1 cellular context compared by ENCODE assay signal in genomic region chr1:41894101-41894620, GRCh38.
TF ChIP-seq lines count a peak whose summit lies in the region.

No MANE protein-coding gene starts in this region.

TF ChIP-seq in K562, 482 proteins besides CTCF, POLR2A, EP300 and RAD21 (continued from another document):
- TF ChIP-seq, protein P1, sequence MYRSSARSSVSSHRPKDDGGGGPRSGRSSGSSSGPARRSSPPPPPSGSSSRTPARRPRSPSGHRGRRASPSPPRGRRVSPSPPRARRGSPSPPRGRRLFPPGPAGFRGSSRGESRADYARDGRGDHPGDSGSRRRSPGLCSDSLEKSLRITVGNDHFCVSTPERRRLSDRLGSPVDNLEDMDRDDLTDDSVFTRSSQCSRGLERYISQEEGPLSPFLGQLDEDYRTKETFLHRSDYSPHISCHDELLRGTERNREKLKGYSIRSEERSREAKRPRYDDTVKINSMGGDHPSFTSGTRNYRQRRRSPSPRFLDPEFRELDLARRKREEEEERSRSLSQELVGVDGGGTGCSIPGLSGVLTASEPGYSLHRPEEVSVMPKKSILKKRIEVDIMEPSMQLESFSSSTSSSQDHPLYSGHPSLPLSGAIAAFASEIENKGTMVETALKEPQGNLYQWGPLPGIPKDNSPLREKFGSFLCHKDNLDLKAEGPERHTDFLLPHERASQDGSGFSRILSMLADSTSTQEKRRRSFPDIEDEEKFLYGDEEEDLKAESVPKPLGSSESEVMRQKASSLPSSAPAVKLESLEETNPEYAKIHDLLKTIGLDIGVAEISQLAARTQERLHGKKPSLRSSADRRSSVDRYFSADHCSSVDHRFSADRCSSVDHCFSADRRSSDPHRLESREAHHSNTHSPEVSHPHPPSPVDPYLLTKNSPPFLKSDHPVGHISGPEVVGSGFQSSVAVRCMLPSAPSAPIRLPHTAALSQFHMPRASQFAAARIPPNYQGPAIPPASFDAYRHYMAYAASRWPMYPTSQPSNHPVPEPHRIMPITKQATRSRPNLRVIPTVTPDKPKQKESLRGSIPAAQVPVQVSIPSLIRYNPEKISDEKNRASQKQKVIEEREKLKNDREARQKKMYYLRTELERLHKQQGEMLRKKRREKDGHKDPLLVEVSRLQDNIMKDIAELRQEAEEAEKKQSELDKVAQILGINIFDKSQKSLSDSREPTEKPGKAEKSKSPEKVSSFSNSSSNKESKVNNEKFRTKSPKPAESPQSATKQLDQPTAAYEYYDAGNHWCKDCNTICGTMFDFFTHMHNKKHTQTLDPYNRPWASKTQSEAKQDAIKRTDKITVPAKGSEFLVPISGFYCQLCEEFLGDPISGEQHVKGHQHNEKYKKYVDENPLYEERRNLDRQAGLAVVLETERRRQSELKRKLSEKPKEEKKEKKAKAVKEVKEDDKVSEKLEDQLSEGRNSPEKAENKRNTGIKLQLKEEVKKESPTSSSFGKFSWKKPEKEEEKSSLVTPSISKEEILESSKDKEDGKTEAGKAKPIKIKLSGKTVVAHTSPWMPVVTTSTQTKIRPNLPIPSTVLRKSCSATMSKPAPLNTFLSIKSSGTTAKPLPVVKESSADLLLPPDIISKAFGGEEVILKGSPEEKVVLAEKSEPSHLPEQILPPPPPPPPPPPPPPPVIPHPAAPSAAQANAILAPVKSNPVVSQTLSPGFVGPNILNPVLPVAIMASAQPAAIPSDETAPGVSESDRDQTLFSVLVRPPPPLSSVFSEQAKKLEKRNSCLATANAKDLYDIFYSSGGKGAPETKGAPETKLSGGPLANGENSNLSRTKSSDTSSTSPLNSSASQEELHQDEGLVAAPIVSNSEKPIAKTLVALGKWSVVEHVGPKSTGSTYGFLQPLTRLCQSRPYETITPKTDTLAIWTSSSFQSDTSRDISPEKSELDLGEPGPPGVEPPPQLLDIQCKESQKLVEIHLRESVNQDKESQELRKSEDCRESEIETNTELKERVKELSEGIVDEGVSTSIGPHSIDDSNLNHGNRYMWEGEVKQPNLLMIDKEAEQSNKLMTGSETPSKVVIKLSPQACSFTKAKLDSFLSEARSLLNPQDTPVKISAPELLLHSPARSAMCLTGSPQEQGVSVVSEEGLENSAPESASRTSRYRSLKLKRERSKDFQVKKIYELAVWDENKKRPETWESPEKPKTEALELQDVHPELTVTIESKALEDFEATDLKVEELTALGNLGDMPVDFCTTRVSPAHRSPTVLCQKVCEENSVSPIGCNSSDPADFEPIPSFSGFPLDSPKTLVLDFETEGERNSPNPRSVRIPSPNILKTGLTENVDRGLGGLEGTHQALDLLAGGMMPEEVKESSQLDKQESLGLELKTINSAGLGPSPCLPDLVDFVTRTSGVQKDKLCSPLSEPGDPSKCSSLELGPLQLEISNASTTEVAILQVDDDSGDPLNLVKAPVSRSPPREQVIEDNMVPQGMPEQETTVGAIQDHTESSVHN (IDR thresholded peaks at IDR 0.05; ENCODE audit: borderline replicate concordance in 1 of 2, low read depth in 1 of 2) = no peak
- TF ChIP-seq ZBED1 (IDR thresholded peaks at IDR 0.05) (no peak), CTBP1 (IDR thresholded peaks at IDR 0.05; ENCODE audit: borderline replicate concordance) (no peak), FOXO4 (CRISPR knock-in tag; IDR thresholded peaks at IDR 0.05) (no peak), RBM25 (IDR thresholded peaks at IDR 0.05; ENCODE audit: low read depth, low read length, severe bottlenecking) (peak; percentile 95)
